20 cellular contexts compared by ENCODE assay signal in the genomic region with DNA sequence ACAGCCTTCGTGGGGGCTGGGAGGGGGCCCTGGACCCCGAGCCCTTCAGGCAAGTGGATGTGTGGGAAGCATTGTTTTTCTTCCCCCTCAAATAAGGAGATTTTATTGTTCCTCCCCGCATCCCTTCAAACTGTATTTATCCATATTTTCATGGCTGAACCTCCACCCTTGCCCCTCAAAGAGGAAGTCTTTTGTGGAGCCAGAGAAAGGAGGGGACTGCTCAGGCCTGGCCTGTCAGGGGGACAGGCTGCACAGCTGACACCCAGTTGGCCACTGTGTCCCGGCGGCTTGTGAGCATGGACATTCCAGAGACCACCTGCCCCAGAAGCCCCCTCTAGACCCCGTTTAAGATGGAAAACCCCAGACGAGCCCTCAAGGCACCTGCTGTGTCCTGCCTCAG.
"Had no signal": no experiment of that assay in that cellular context is flagged by ENCODE, and none has a peak within 500 bp of the region (broad histone marks: within the 10 kb centered on the region; RNA-seq: fewer than 3 reads in every experiment).

No MANE protein-coding gene starts in this region.

- H3K27ac Mint-ChIP-seq: activated CD8-positive, alpha-beta memory T cell treated with anti-CD3 and anti-CD28 coated beads, Interleukin-2, amount 10 ng/mL, durations not matched to agents 7 days and 5 days; activated naive CD4-positive, alpha-beta T cell treated with anti-CD3 and anti-CD28 coated beads, Interleukin-2, amount 50 U/mL, for 24 hours; activated T-cell treated with anti-CD3 and anti-CD28 coated beads, Interleukin-2, amount 50 U/mL, for 24 hours; activated T-helper 1 cell treated with anti-CD3 and anti-CD28 coated beads, Interleukin-12 subunit alpha, Interleukin-12 subunit beta, Interleukin-2, Interleukin-4 antibody, amounts not matched to agents 30 ng/mL and 10 ng/mL and 1 ng/mL, durations not matched to agents 14 hours and 24 hours and 36 hours; T-cell had no signal

- ATAC-seq: activated CD4-positive, CD25-positive, alpha-beta regulatory T cell treated with anti-CD3 and anti-CD28 coated beads, Interleukin-2, amount 50 U/mL, for 24 hours; activated CD8-positive, alpha-beta memory T cell treated with anti-CD3 and anti-CD28 coated beads, Interleukin-2, amount 10 ng/mL, durations not matched to agents 7 days and 5 days; T-cell had no signal

- H3K36me3 ChIP-seq: breast epithelium, MG63 had no signal

- H3K4me3 Mint-ChIP-seq: activated CD8-positive, alpha-beta memory T cell treated with anti-CD3 and anti-CD28 coated beads, Interleukin-2, amount 10 ng/mL, durations not matched to agents 7 days and 5 days; activated naive CD4-positive, alpha-beta T cell treated with anti-CD3 and anti-CD28 coated beads, Interleukin-2, amount 50 U/mL, for 24 hours; activated T-cell treated with anti-CD3 and anti-CD28 coated beads, Interleukin-2, amount 50 U/mL, for 24 hours; activated T-helper 1 cell treated with anti-CD3 and anti-CD28 coated beads, Interleukin-12 subunit alpha, Interleukin-12 subunit beta, Interleukin-2, Interleukin-4 antibody, amounts not matched to agents 30 ng/mL and 10 ng/mL and 1 ng/mL, durations not matched to agents 14 hours and 24 hours and 36 hours; T-cell had no signal

- H3K27me3 ChIP-seq: breast epithelium, MG63 had no signal

- H3K4me1 ChIP-seq: breast epithelium had no signal

- H3K9me3 Mint-ChIP-seq: activated naive CD4-positive, alpha-beta T cell treated with anti-CD3 and anti-CD28 coated beads, Interleukin-2, amount 50 U/mL, for 24 hours; activated T-cell treated with anti-CD3 and anti-CD28 coated beads, Interleukin-2, amount 50 U/mL, for 24 hours; activated T-helper 1 cell treated with anti-CD3 and anti-CD28 coated beads, Interleukin-12 subunit alpha, Interleukin-12 subunit beta, Interleukin-2, Interleukin-4 antibody, amounts not matched to agents 30 ng/mL and 10 ng/mL and 1 ng/mL, durations not matched to agents 14 hours and 24 hours and 36 hours; T-cell had no signal

- H3K4me3 ChIP-seq: breast epithelium, MG63, SK-N-MC had no signal

- H3K36me3 Mint-ChIP-seq: activated CD8-positive, alpha-beta memory T cell treated with anti-CD3 and anti-CD28 coated beads, Interleukin-2, amount 10 ng/mL, durations not matched to agents 7 days and 5 days; activated naive CD4-positive, alpha-beta T cell treated with anti-CD3 and anti-CD28 coated beads, Interleukin-2, amount 50 U/mL, for 24 hours; T-cell had no signal

- H3K27me3 Mint-ChIP-seq: activated CD8-positive, alpha-beta memory T cell treated with anti-CD3 and anti-CD28 coated beads, Interleukin-2, amount 10 ng/mL, durations not matched to agents 7 days and 5 days; activated naive CD4-positive, alpha-beta T cell treated with anti-CD3 and anti-CD28 coated beads, Interleukin-2, amount 50 U/mL, for 24 hours; activated T-cell treated with anti-CD3 and anti-CD28 coated beads, Interleukin-2, amount 50 U/mL, for 24 hours; T-cell had no signal

- DNase-seq: activated CD4-positive, alpha-beta T cell treated with anti-CD3 and anti-CD28 coated beads for 4 hours; activated CD8-positive, alpha-beta memory T cell treated with anti-CD3 and anti-CD28 coated beads, Interleukin-2, amount 10 ng/mL, durations not matched to agents 7 days and 5 days; activated effector memory CD4-positive, alpha-beta T cell treated with Interleukin-2 at 50 U/mL for 16 hours; activated naive CD4-positive, alpha-beta T cell; activated T-cell treated with anti-CD3 and anti-CD28 coated beads, Interleukin-2, amount 50 U/mL, for 24 hours; aorta; caudate nucleus; MG63; NCI-H1105 treated with DMSO at 0.1 percent for 48 hours; NCI-H146; NCI-H187 treated with DMSO at 0.1 percent for 48 hours; NCI-H2081 treated with DMSO at 0.1 percent for 48 hours; NCI-H446; NCI-H524; T-cell had no signal

- H3K9me3 ChIP-seq: breast epithelium, MG63 had no signal

- H3K27ac ChIP-seq: breast epithelium, SK-N-MC had no signal
